1 cellular context compared by ENCODE assay signal in genomic region chr17:34981538-34982241, GRCh38.
TF ChIP-seq lines count a peak whose summit lies in the region.

No MANE protein-coding gene starts in this region.

TF ChIP-seq in endothelial cell of umbilical vein, 7 proteins besides CTCF, POLR2A, EP300 and RAD21 (continued from another document):
- no peak for TF ChIP-seq MAX (IDR thresholded peaks at IDR 0.05; ENCODE audit: insufficient read depth, insufficient read length)
- no peak for TF ChIP-seq FOS (IDR thresholded peaks at IDR 0.05; ENCODE audit: borderline replicate concordance, insufficient read depth, low read length)
